39 cellular contexts compared by ENCODE assay signal in the genomic region with DNA sequence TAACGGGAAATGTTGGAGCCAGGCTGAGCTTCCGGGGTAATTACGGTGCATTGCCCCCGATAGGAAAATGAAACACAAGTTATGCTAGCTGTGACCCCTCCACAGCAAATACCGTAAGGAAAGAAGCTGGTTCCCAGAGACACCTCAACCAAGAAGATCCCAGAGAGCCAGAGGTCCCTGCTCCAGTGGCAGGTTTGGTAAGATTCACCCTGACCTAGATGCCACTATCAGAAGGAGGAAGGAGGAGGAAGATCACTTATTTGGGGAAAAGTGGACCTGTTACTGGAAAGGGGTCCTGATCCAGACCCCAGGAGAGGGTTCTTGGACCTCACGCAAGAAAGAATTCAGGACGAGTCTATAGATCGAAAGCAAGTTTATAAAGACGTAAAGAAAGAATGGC. TPM values are rescaled to one million over a fixed set of nuclear protein-coding genes. Genes with fewer than 3 reads are reported as not detected.
"Had no signal": no experiment of that assay in that cellular context is flagged by ENCODE, and none has a peak within 500 bp of the region (broad histone marks: within the 10 kb centered on the region; RNA-seq: fewer than 3 reads in every experiment).

No MANE protein-coding gene starts in this region.

- H3K4me3 ChIP-seq: MG63 had no signal

- H3K9me3 ChIP-seq: MG63 had no signal

- H3K27ac ChIP-seq: KMS-11 had no signal

- H3K9ac ChIP-seq: KMS-11 had no signal

- H3K27me3 ChIP-seq: MG63 had no signal

- H3K4me2 ChIP-seq: KMS-11 had no signal

- DNase-seq: Karpas-422, Kasumi-1, MG63, MM.1S, MV-4-11, NCI-H1048, NCI-H1092, NCI-H1092 treated with DMSO at 0.1 percent for 48 hours, NCI-H1105, NCI-H1105 treated with DMSO at 0.1 percent for 48 hours, NCI-H1417, NCI-H1436, NCI-H1436 treated with DMSO at 0.1 percent for 48 hours, NCI-H146, NCI-H1694, NCI-H1694 treated with DMSO at 0.1 percent for 48 hours, NCI-H187, NCI-H187 treated with DMSO at 0.1 percent for 48 hours, NCI-H1930, NCI-H2029, NCI-H2029 treated with DMSO at 0.1 percent for 48 hours, NCI-H2081, NCI-H2081 treated with DMSO at 0.1 percent for 48 hours, NCI-H2107, NCI-H2171, NCI-H2171 treated with DMSO at 0.1 percent for 48 hours, NCI-H2227 treated with DMSO at 0.1 percent for 48 hours, NCI-H226, NCI-H345, NCI-H446, NCI-H446 treated with DMSO at 0.1 percent for 48 hours, NCI-H510A, NCI-H510A treated with DMSO at 0.1 percent for 48 hours, NCI-H524 had no signal

- H3K36me3 ChIP-seq: MG63 had no signal

RNA-seq across cellular contexts. Expression of a gene that starts 7.6 kb away (rescaled TPM):
- total RNA-seq: LHCN-M2, M059J, MCF 10A had no signal

RNA-seq across cellular contexts. Expression of a gene that starts 25.6 kb away (rescaled TPM):
- total RNA-seq: M059J, MCF 10A, NCI-H460 had no signal
